17 cellular contexts compared by ENCODE assay signal in genomic region chr18:48517048-48517447, GRCh38. TPM values are rescaled to one million over a fixed set of nuclear protein-coding genes. Genes with fewer than 3 reads are reported as not detected.
DNase-seq lines count a peak whose midpoint lies in the region; ATAC-seq and TF ChIP-seq lines count a peak whose summit lies in the region.
"Had no signal": no experiment of that assay in that cellular context is flagged by ENCODE, and none has a peak within 500 bp of the region (broad histone marks: within the 10 kb centered on the region; RNA-seq: fewer than 3 reads in every experiment).

No MANE protein-coding gene starts in this region.

- no peak for ATAC-seq in GM19463 (IDR thresholded peaks at IDR 0.05; ENCODE audit: unreplicated experiment)
- ATAC-seq: CD8-positive, alpha-beta T cell had no signal

- no peak overlapping the region for H3K4me3 ChIP-seq in NB4 (ENCODE audit: low read depth, low read length)
- H3K4me3 ChIP-seq: HAP-1 had no signal

- no peak for TF ChIP-seq POLR2A in NB4 (IDR thresholded peaks at IDR 0.05; ENCODE audit: extremely low read depth, insufficient read length)

- intact Hi-C loops in activated CD4-positive, alpha-beta T cell treated with anti-CD3 and anti-CD28 coated beads, Interleukin-2, amount 10 ng/mL, durations not matched to agents 24 days and 14 days (cut with micrococcal nuclease): no loop called here

- no peaks in the 10 kb centered on the region for H3K4me1 Mint-ChIP-seq in activated CD4-positive, alpha-beta T cell treated with anti-CD3 and anti-CD28 coated beads, Interleukin-2, amount 10 ng/mL, durations not matched to agents 24 days and 14 days
- H3K4me1 Mint-ChIP-seq in progenitor cell of endocrine pancreas (ENCODE audit: low read depth): peaks cover 7% of the 10 kb centered on the region
- H3K4me1 Mint-ChIP-seq: B cell; CD4-positive, CD25-positive, alpha-beta regulatory T cell had no signal

- H3K27ac Mint-ChIP-seq in activated CD4-positive, alpha-beta T cell treated with anti-CD3 and anti-CD28 coated beads, Interleukin-2, amount 10 ng/mL, durations not matched to agents 24 days and 14 days: no peak overlapping the region
- peak overlapping the region; percentile 33 for H3K27ac Mint-ChIP-seq in progenitor cell of endocrine pancreas
- H3K27ac Mint-ChIP-seq: B cell; CD4-positive, CD25-positive, alpha-beta regulatory T cell; CD8-positive, alpha-beta T cell; HFFc6 had no signal

- H3K4me3 Mint-ChIP-seq in activated CD4-positive, alpha-beta T cell treated with anti-CD3 and anti-CD28 coated beads, Interleukin-2, amount 10 ng/mL, durations not matched to agents 24 days and 14 days: no peak overlapping the region
- no peak overlapping the region for H3K4me3 Mint-ChIP-seq in progenitor cell of endocrine pancreas (ENCODE audit: low read depth)
- H3K4me3 Mint-ChIP-seq: B cell; CD4-positive, CD25-positive, alpha-beta regulatory T cell; CD8-positive, alpha-beta T cell; HFFc6 had no signal

- peak; percentile 32 for DNase-seq in activated CD4-positive, alpha-beta T cell treated with anti-CD3 and anti-CD28 coated beads, Interleukin-2, amount 10 ng/mL, durations not matched to agents 24 days and 14 days
- no peak for DNase-seq in activated CD4-positive, alpha-beta T cell treated with anti-CD3 and anti-CD28 coated beads, Interleukin-2, amount 50 U/mL, for 1 hour
- DNase-seq in NB4 (ENCODE audit: low read depth) (peak; percentile 16), SK-MEL-5 (ENCODE audit: low read depth, low spot score) (peak; percentile 17), progenitor cell of endocrine pancreas (ENCODE audit: low spot score, unreplicated experiment) (no peak), NCI-H128 (lab: John Stamatoyannopoulos, UW; ENCODE audit: unreplicated experiment) (no peak), GM13976 (ENCODE audit: low spot score) (no peak)
- DNase-seq: CD4-positive, CD25-positive, alpha-beta regulatory T cell; CD8-positive, alpha-beta T cell; DMS 273 treated with DMSO at 0.1 percent for 48 hours; DMS79; GF-D8; GOT3; HFFc6 had no signal

- H3K9me3 Mint-ChIP-seq in activated CD4-positive, alpha-beta T cell treated with anti-CD3 and anti-CD28 coated beads, Interleukin-2, amount 10 ng/mL, durations not matched to agents 24 days and 14 days: no peaks in the 10 kb centered on the region
- no peaks in the 10 kb centered on the region for H3K9me3 Mint-ChIP-seq in progenitor cell of endocrine pancreas (ENCODE audit: low read depth)
- H3K9me3 Mint-ChIP-seq: CD8-positive, alpha-beta T cell; HFFc6 had no signal

- in situ Hi-C loops in SK-MEL-5 (cut with HindIII; ENCODE audit: low pct_unique_long_range_greater_than_20kb, low sequenced_read_pairs): no loop called here
- in situ Hi-C loops in GM13976 (cut with MboI; ENCODE audit: low sequenced_read_pairs, unreplicated experiment): no loop called here

- H3K27me3 Mint-ChIP-seq in activated CD4-positive, alpha-beta T cell treated with anti-CD3 and anti-CD28 coated beads, Interleukin-2, amount 10 ng/mL, durations not matched to agents 24 days and 14 days: peaks cover 14% of the 10 kb centered on the region
- peaks cover under 1% of the 10 kb centered on the region for H3K27me3 Mint-ChIP-seq in progenitor cell of endocrine pancreas

- TF ChIP-seq CTCF in NB4 (IDR thresholded peaks at IDR 0.05; ENCODE audit: low read depth, low read length): no peak
- TF ChIP-seq CTCF in progenitor cell of endocrine pancreas (IDR thresholded peaks at IDR 0.05; ENCODE audit: unreplicated experiment): no peak
- no peak for TF ChIP-seq CTCF in GM13976 (IDR thresholded peaks at IDR 0.05; ENCODE audit: borderline replicate concordance, control extremely low read depth, extremely low read depth, insufficient read depth, missing control alignments)

- H3K36me3 Mint-ChIP-seq in activated CD4-positive, alpha-beta T cell treated with anti-CD3 and anti-CD28 coated beads, Interleukin-2, amount 10 ng/mL, durations not matched to agents 24 days and 14 days (ENCODE audit: low read depth): no peaks in the 10 kb centered on the region
- no peaks in the 10 kb centered on the region for H3K36me3 Mint-ChIP-seq in progenitor cell of endocrine pancreas (ENCODE audit: insufficient read depth)
- H3K36me3 Mint-ChIP-seq: CD4-positive, CD25-positive, alpha-beta regulatory T cell; CD8-positive, alpha-beta T cell had no signal

RNA-seq across cellular contexts. Expression of gene CTIF, which starts 21.8 kb away (rescaled TPM):
- 6.5 and 9.5 TPM in 2 replicates for total RNA-seq in activated CD4-positive, alpha-beta T cell treated with anti-CD3 and anti-CD28 coated beads, Interleukin-2, amount 10 ng/mL, durations not matched to agents 24 days and 14 days
- 3.7 and 6.2 TPM in 2 replicates for total RNA-seq in SK-MEL-5 (2014; rRNA removed; shearing (Covaris generic))
- polyA plus RNA-seq in SK-MEL-5 (2015; cell fraction: cytosol; rRNA removed): 7.9 and 9.4 TPM in 2 replicates
- polyA plus RNA-seq in SK-MEL-5 (2015; cell fraction: nucleus; rRNA removed): 18.7 and 24.6 TPM in 2 replicates
- 26.4 and 33.1 TPM in 2 replicates for total RNA-seq in progenitor cell of endocrine pancreas

Comparison
In these comparisons a context has a peak if more than half of its experiments do, and no peak if none do; other contexts are left out.
1. DNase-seq: peak in activated CD4-positive, alpha-beta T cell treated with anti-CD3 and anti-CD28 coated beads, Interleukin-2, amount 10 ng/mL, durations not matched to agents 24 days and 14 days (single experiment), NB4 (single experiment) and SK-MEL-5 (single experiment); none in activated CD4-positive, alpha-beta T cell treated with anti-CD3 and anti-CD28 coated beads, Interleukin-2, amount 50 U/mL, for 1 hour (single experiment), progenitor cell of endocrine pancreas (single experiment), NCI-H128 (single experiment) and GM13976 (single experiment).